ENCODE assay signal across 8 cellular contexts in the genomic region with DNA sequence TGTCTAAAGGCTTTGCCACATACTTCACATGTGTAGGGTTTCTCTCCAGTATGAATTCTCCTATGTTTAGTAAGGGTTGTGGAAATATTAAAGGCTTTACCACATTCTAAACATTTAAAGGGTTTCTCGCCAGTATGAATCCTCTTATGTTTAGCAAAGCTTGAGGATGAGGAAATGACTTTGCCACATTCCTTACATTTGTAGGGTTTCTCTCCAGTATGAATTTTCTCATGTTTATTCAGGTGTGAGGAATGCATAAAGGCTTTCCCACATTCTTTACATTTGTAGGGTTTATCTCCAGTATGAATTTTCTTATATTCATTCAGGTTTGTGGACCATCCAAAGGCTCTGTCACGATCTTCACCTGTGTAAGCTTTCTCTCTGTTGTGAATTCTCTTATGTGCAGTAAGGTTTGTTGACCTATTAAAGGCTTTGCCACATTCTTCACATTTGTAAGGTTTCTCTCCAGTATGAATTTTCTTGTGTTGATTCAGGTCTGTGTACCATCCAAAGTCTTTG. TPM values are rescaled to one million over a fixed set of nuclear protein-coding genes. Genes with fewer than 3 reads are reported as not detected.
DNase-seq lines count a peak whose midpoint lies in the region; ATAC-seq and TF ChIP-seq lines count a peak whose summit lies in the region.
"Not testable (repeated sequence)": the region's sequence is repeated elsewhere in the genome, so short reads cannot be mapped to it uniquely, and the experiment has no call there.

No MANE protein-coding gene starts in this region.

- H3K9me2 ChIP-seq in HCT116 (ENCODE audit: insufficient read depth), result not testable (repeated sequence)

- not testable (repeated sequence) for TF ChIP-seq RAD21 in HCT116 (IDR thresholded peaks at IDR 0.05; ENCODE audit: low read depth); liver (IDR thresholded peaks at IDR 0.05)

- RAD21 ChIA-PET in HCT116 (lab: Charles Lee; ENCODE audit: low non-redundant PET in 1 of 2, low total read pairs in 2 of 2, uncharacterized antibody in 2 of 2, unreplicated experiment in 2 of 2), result not testable (repeated sequence)

- H3K27me3 ChIP-seq in CD8-positive, alpha-beta memory T cell (ENCODE audit: insufficient read depth, low read length, poor library complexity, severe bottlenecking); HCT116 (ENCODE audit: insufficient read depth, low read length); adipocyte (replicated peaks; ENCODE audit: control insufficient read depth, insufficient read depth, low read length); liver (ENCODE audit: control insufficient read depth in 4 of 4, insufficient read depth in 4 of 4, low read length in 3 of 4): not testable (repeated sequence)

- POLR2A ChIA-PET in CD8-positive, alpha-beta memory T cell (lab: Charles Lee); HCT116 (lab: Charles Lee): not testable (repeated sequence)

- ATAC-seq in HCT116, result not testable (repeated sequence)

- H3K9ac ChIP-seq in HCT116 (ENCODE audit: low read length); adipocyte (ENCODE audit: low read length); liver (ENCODE audit: low read depth in 1 of 2, low read length in 2 of 2): not testable (repeated sequence)

- intact Hi-C loops in HCT116 (cut with micrococcal nuclease), result not testable (repeated sequence)

- H3K4me3 ChIP-seq in CD8-positive, alpha-beta memory T cell (ENCODE audit: low read length), result peak overlapping the region; percentile 37
- H3K4me3 ChIP-seq in HCT116 (replicated peaks in 1 of 2; ENCODE audit: low read depth in 1 of 2, low read length in 2 of 2), result not testable (repeated sequence)
- H3K4me3 ChIP-seq in adipocyte (ENCODE audit: low read length) (peak overlapping the region; percentile 75), liver (ENCODE audit: low read depth in 1 of 3, low read length in 3 of 3) (peak overlapping the region in 2 of 3 donors; percentile 62 to 67)

- peaks cover 75% of the 10 kb centered on the region for H3K9me3 ChIP-seq in CD8-positive, alpha-beta memory T cell (ENCODE audit: low read length)
- H3K9me3 ChIP-seq in HCT116 (ENCODE audit: control insufficient read depth in 1 of 2, insufficient read depth in 1 of 2, low read depth in 1 of 2, low read length in 2 of 2), result peaks cover 49 to 92% of the 10 kb centered on the region in 2 experiments
- peaks cover 100% of the 10 kb centered on the region for H3K9me3 ChIP-seq in adipocyte (ENCODE audit: control insufficient read depth, low read length)
- H3K9me3 ChIP-seq in liver (ENCODE audit: control insufficient read depth in 4 of 4, low read length in 3 of 4), result peaks cover 37 to 94% (median 59%) of the 10 kb centered on the region in 4 donors

- TF ChIP-seq POLR2A in HCT116 (IDR thresholded peaks at IDR 0.05; ENCODE audit: borderline replicate concordance, extremely low read depth, insufficient read depth, insufficient read length), result not testable (repeated sequence)

- not testable (repeated sequence) for H3K4me3 Mint-ChIP-seq in CD8-positive, alpha-beta memory T cell
- H3K4me3 Mint-ChIP-seq in endothelial cell (ENCODE audit: unreplicated experiment), result peak overlapping the region; percentile 89
- H3K4me3 Mint-ChIP-seq in neural crest cell, result peak overlapping the region; percentile 36
- H3K4me3 Mint-ChIP-seq in type B pancreatic cell, result peak overlapping the region; percentile 5

- not testable (repeated sequence) for DNase-seq in CD8-positive, alpha-beta memory T cell; HCT116 (ENCODE audit: low read depth, low spot score); adipocyte (ENCODE audit: low read depth); endothelial cell (ENCODE audit: low spot score); neural crest cell (ENCODE audit: low read depth, low spot score); type B pancreatic cell (ENCODE audit: extremely low spot score, unreplicated experiment)
- peak; percentile 12 for DNase-seq in OCI-M1 (lab: John Stamatoyannopoulos, UW)

- CTCF ChIA-PET in CD8-positive, alpha-beta memory T cell (lab: Charles Lee); HCT116 (lab: Charles Lee): not testable (repeated sequence)

- not testable (repeated sequence) for H3K27ac Mint-ChIP-seq in CD8-positive, alpha-beta memory T cell; endothelial cell (ENCODE audit: unreplicated experiment); neural crest cell (ENCODE audit: unreplicated experiment); type B pancreatic cell

- H2AFZ ChIP-seq in HCT116 (ENCODE audit: low read depth, low read length, poor library complexity, severe bottlenecking), result not testable (repeated sequence)

- peaks cover 38% of the 10 kb centered on the region for H3K79me2 ChIP-seq in HCT116 (ENCODE audit: insufficient read depth, low read length)

- H4K20me1 ChIP-seq in HCT116 (ENCODE audit: insufficient read depth), result not testable (repeated sequence)

- H3K4me2 ChIP-seq in HCT116 (ENCODE audit: low read length), result not testable (repeated sequence)

- not testable (repeated sequence) for H3K4me1 Mint-ChIP-seq in CD8-positive, alpha-beta memory T cell; endothelial cell (ENCODE audit: unreplicated experiment); neural crest cell; type B pancreatic cell (ENCODE audit: unreplicated experiment)

- WGBS in liver, result 97% methylated on average over 2 of the region's 2 CpGs

- not testable (repeated sequence) for BruUV-seq in HCT116 (replicated peaks; lab: Mats Ljungman, UMichigan)

- peaks cover 19% of the 10 kb centered on the region for H3K36me3 ChIP-seq in CD8-positive, alpha-beta memory T cell (ENCODE audit: insufficient read depth, low read length)
- H3K36me3 ChIP-seq in HCT116 (ENCODE audit: control insufficient read depth in 1 of 2, insufficient read depth in 2 of 2, low read length in 2 of 2) (peaks cover 0 to 30% of the 10 kb centered on the region in 2 experiments; a peak in 2 of 4 replicates), adipocyte (ENCODE audit: control insufficient read depth, insufficient read depth, low read length, severe bottlenecking) (peaks cover 75% of the 10 kb centered on the region), liver (ENCODE audit: control insufficient read depth in 4 of 4, insufficient read depth in 3 of 4, low read depth in 1 of 4, low read length in 3 of 4) (peaks cover 0 to 26% (median 12%) of the 10 kb centered on the region in 4 donors)

- not testable (repeated sequence) for H3K4me1 ChIP-seq in CD8-positive, alpha-beta memory T cell (ENCODE audit: insufficient read depth, low read length); HCT116 (ENCODE audit: control insufficient read depth in 1 of 2, insufficient read depth in 2 of 2, low read length in 2 of 2); adipocyte (ENCODE audit: control insufficient read depth, insufficient read depth, low read length); liver (ENCODE audit: control insufficient read depth in 4 of 4, insufficient read depth in 4 of 4, low read length in 3 of 4)

- H3K36me3 Mint-ChIP-seq in CD8-positive, alpha-beta memory T cell, result peaks cover 21 to 77% (median 67%) of the 10 kb centered on the region in 3 donors
- peaks cover 85% of the 10 kb centered on the region for H3K36me3 Mint-ChIP-seq in endothelial cell (ENCODE audit: low read depth, unreplicated experiment)
- peaks cover 78% of the 10 kb centered on the region for H3K36me3 Mint-ChIP-seq in neural crest cell (ENCODE audit: low read depth)
- H3K36me3 Mint-ChIP-seq in type B pancreatic cell, result peaks cover 72% of the 10 kb centered on the region

- TF ChIP-seq CTCF in HCT116 (IDR thresholded peaks at IDR 0.05 in 2 of 3, conservative IDR thresholded peaks at IDR 0.05 in 1 of 3; ENCODE audit: borderline replicate concordance in 1 of 3, insufficient read depth in 1 of 3, low read depth in 2 of 3, low read length in 2 of 3); endothelial cell (IDR thresholded peaks at IDR 0.05; ENCODE audit: unreplicated experiment); liver (IDR thresholded peaks at IDR 0.05; ENCODE audit: low read depth, low read length, missing input control); neural crest cell (conservative IDR thresholded peaks at IDR 0.05); type B pancreatic cell (conservative IDR thresholded peaks at IDR 0.05): not testable (repeated sequence)

- H3K27ac ChIP-seq in CD8-positive, alpha-beta memory T cell (ENCODE audit: low read depth, low read length); HCT116 (ENCODE audit: low read depth, low read length); liver (ENCODE audit: low read depth in 1 of 2, low read length in 2 of 2): not testable (repeated sequence)

- not testable (repeated sequence) for H3K27me3 Mint-ChIP-seq in CD8-positive, alpha-beta memory T cell; neural crest cell (ENCODE audit: low read depth); type B pancreatic cell
- H3K27me3 Mint-ChIP-seq in endothelial cell (ENCODE audit: unreplicated experiment), result peaks cover 15% of the 10 kb centered on the region

- H3K9me3 Mint-ChIP-seq in CD8-positive, alpha-beta memory T cell, result peaks cover 38 to 99% (median 92%) of the 10 kb centered on the region in 5 donors
- H3K9me3 Mint-ChIP-seq in endothelial cell (ENCODE audit: unreplicated experiment) (peaks cover 78% of the 10 kb centered on the region), neural crest cell (peaks cover 33% of the 10 kb centered on the region), type B pancreatic cell (peaks cover 29% of the 10 kb centered on the region)

RNA-seq across cellular contexts. Expression of gene ZNF721, which starts 55.4 kb away (rescaled TPM):
- total RNA-seq in CD8-positive, alpha-beta memory T cell, result 10 to 100 TPM; 31.1 to 31.5 TPM
- 42.1 TPM for polyA plus RNA-seq in CD8-positive, alpha-beta memory T cell
- total RNA-seq in HCT116 (2021; ENCODE audit: unreplicated experiment) (34.5 TPM), endothelial cell (ENCODE audit: unreplicated experiment) (32.5 TPM), liver (10 to 100 TPM; 13.0 to 13.8 TPM), neural crest cell (36.6 and 37.5 TPM in 2 replicates), type B pancreatic cell (ENCODE audit: low replicate concordance) (36.2 and 42.0 TPM in 2 replicates)
- 25.5 and 29.2 TPM in 2 replicates for polyA plus RNA-seq in HCT116 (2012)
- 1 to 10 TPM; 5.4 to 8.4 TPM for polyA plus RNA-seq in liver

RNA-seq across cellular contexts. Expression of gene PIGG, which starts 55.4 kb away (rescaled TPM):
- 10 to 100 TPM; 38.1 to 43.8 TPM for total RNA-seq in CD8-positive, alpha-beta memory T cell
- 26.9 TPM for polyA plus RNA-seq in CD8-positive, alpha-beta memory T cell
- 38.6 TPM for total RNA-seq in HCT116 (2021; ENCODE audit: unreplicated experiment)
- polyA plus RNA-seq in HCT116 (2012), result 25.0 and 29.6 TPM in 2 replicates
- total RNA-seq in endothelial cell (ENCODE audit: unreplicated experiment), result 74.0 TPM
- 10 to 100 TPM; 21.0 to 36.2 TPM for total RNA-seq in liver
- polyA plus RNA-seq in liver, result 10 to 100 TPM; 14.3 to 20.2 TPM
- 51.1 and 52.5 TPM in 2 replicates for total RNA-seq in neural crest cell
- 61.8 and 63.6 TPM in 2 replicates for total RNA-seq in type B pancreatic cell (ENCODE audit: low replicate concordance)
